In genomic region chr5:43066799-43067741, GRCh38 we compare ENCODE assay signal across 8 cellular contexts. TPM values are rescaled to one million over a fixed set of nuclear protein-coding genes. Genes with fewer than 3 reads are reported as not detected.
DNase-seq lines count a peak whose midpoint lies in the region; ATAC-seq and TF ChIP-seq lines count a peak whose summit lies in the region.

No MANE protein-coding gene starts in this region.

- no peak for TF ChIP-seq CTCF in BE2C (IDR thresholded peaks at IDR 0.05; ENCODE audit: low read depth, low read length)

- WGBS in ectodermal cell, 2 experiments = 3% methylated on average over 45 of the region's 45 CpGs

- H3K36me3 ChIP-seq in BE2C = peaks cover 6% of the 10 kb centered on the region
- H3K36me3 ChIP-seq in ectodermal cell (ENCODE audit: control insufficient read depth, insufficient read depth, low read length) = peaks cover 8% of the 10 kb centered on the region

- peak overlapping the region; percentile 91 for H3K4me3 ChIP-seq in BE2C (ENCODE audit: low read depth, low read length)
- peak overlapping the region; percentile 81 for H3K4me3 ChIP-seq in ectodermal cell (ENCODE audit: insufficient read depth, low read depth, low read length)

- H3K27me3 Mint-ChIP-seq in activated CD4-positive, alpha-beta memory T cell treated with anti-CD3 and anti-CD28 coated beads for 36 hours = no peaks in the 10 kb centered on the region

- POLR2A ChIA-PET in activated CD4-positive, alpha-beta memory T cell treated with anti-CD3 and anti-CD28 coated beads for 36 hours (lab: Charles Lee) = interaction anchor here (0.6 to 4.5 kb wide), 17 partner anchors 25 to 537 kb away, joined by 3 to 29 read pairs (median 5); partner anchors contain the start of genes HMGCS1, NNT and ZNF131

- no peaks in the 10 kb centered on the region for H3K9me3 Mint-ChIP-seq in activated CD4-positive, alpha-beta memory T cell treated with anti-CD3 and anti-CD28 coated beads for 36 hours

- peaks cover 37% of the 10 kb centered on the region for H3K4me1 Mint-ChIP-seq in activated CD4-positive, alpha-beta memory T cell treated with anti-CD3 and anti-CD28 coated beads for 36 hours (ENCODE audit: low read depth)

- CTCF ChIA-PET in activated CD4-positive, alpha-beta memory T cell treated with anti-CD3 and anti-CD28 coated beads for 36 hours (lab: Charles Lee) = interaction anchor here (1.0 to 4.7 kb wide), 11 partner anchors 25 to 323 kb away, joined by 3 to 20 read pairs (median 5); no protein-coding TSS in a partner anchor

- no peaks in the 10 kb centered on the region for H3K9me3 ChIP-seq in BE2C
- no peaks in the 10 kb centered on the region for H3K9me3 ChIP-seq in ectodermal cell (ENCODE audit: control insufficient read depth, low read length)

- H3K27ac Mint-ChIP-seq in activated CD4-positive, alpha-beta memory T cell treated with anti-CD3 and anti-CD28 coated beads for 36 hours = peak overlapping the region; percentile 99

- intact Hi-C loops in activated CD4-positive, alpha-beta memory T cell treated with anti-CD3 and anti-CD28 coated beads for 36 hours (cut with micrococcal nuclease) = loop anchor here (1.0 to 10.0 kb wide), 8 partner anchors 38 to 535 kb away; partner anchors contain the start of genes C5orf34, CCDC152, HMGCS1 and NNT

- peak overlapping the region; percentile 88 for H3K27ac ChIP-seq in ectodermal cell (ENCODE audit: insufficient read depth, low read depth, low read length, poor library complexity, severe bottlenecking)

- H3K36me3 Mint-ChIP-seq in activated CD4-positive, alpha-beta memory T cell treated with anti-CD3 and anti-CD28 coated beads for 36 hours = peaks cover 28% of the 10 kb centered on the region

- H3K4me3 Mint-ChIP-seq in activated CD4-positive, alpha-beta memory T cell treated with anti-CD3 and anti-CD28 coated beads for 36 hours = peak overlapping the region; percentile 96

- H3K27me3 ChIP-seq in BE2C = no peaks in the 10 kb centered on the region
- H3K27me3 ChIP-seq in ectodermal cell (ENCODE audit: control insufficient read depth, insufficient read depth, low read length, poor library complexity, severe bottlenecking) = no peaks in the 10 kb centered on the region

- DNase-seq in BE2C (peak; percentile 83), NCI-H748 treated with DMSO at 0.1 percent for 48 hours (lab: John Stamatoyannopoulos, UW) (peak; percentile 96), lung microvascular endothelial cell (ENCODE audit: low read depth in 2 of 2) (peak; percentile 92 to 94)
- peak; percentile 92 for DNase-seq in activated CD4-positive, alpha-beta memory T cell treated with anti-CD3 and anti-CD28 coated beads for 36 hours
- DNase-seq in stimulated activated CD4-positive, alpha-beta T cell treated with anti-CD3 and anti-CD28 coated beads, TNF-alpha, amount 100 ng/mL, for 4 hours (ENCODE audit: low read depth in 3 of 3) = peak; percentile 78 to 81 (median 81)

- no peaks in the 10 kb centered on the region; the same call in 1 of the 2 replicates for H3K4me1 ChIP-seq in BE2C
- H3K4me1 ChIP-seq in ectodermal cell (ENCODE audit: control insufficient read depth, insufficient read depth, low read length) = no peaks in the 10 kb centered on the region

- ATAC-seq in GM19324 (IDR thresholded peaks at IDR 0.05; ENCODE audit: low FRiP score, unreplicated experiment) (peak; percentile 46), HG03558 (IDR thresholded peaks at IDR 0.05; ENCODE audit: extremely low read depth, unreplicated experiment) (peak; percentile 27)

RNA-seq across cellular contexts. Expression of gene ANXA2R, which starts 27.0 kb away (rescaled TPM):
- 7.1 TPM for polyA plus RNA-seq in BE2C (2012; ENCODE audit: insufficient read depth, insufficient read length, low read depth)
- 1 to 10 TPM; 2.8 to 3.8 TPM for total RNA-seq in activated CD4-positive, alpha-beta memory T cell treated with anti-CD3 and anti-CD28 coated beads for 36 hours
- not detected for polyA plus RNA-seq in ectodermal cell (2013, experiment 1 of 4)
- polyA plus RNA-seq in ectodermal cell (2013, experiment 2 of 4) = 0.30 TPM
- not detected for polyA plus RNA-seq in ectodermal cell (2013, experiment 3 of 4)
- 0.49 TPM for polyA plus RNA-seq in ectodermal cell (2013, experiment 4 of 4)
- 6.5 and 7.2 TPM in 2 replicates for total RNA-seq in lung microvascular endothelial cell

RNA-seq across cellular contexts. Expression of gene ZNF131, which starts 53.6 kb away (rescaled TPM):
- polyA plus RNA-seq in BE2C (2012; ENCODE audit: insufficient read depth, insufficient read length, low read depth) = 49.6 TPM
- total RNA-seq in activated CD4-positive, alpha-beta memory T cell treated with anti-CD3 and anti-CD28 coated beads for 36 hours = 10 to 100 TPM; 27.3 to 27.8 TPM
- 50.9 TPM for polyA plus RNA-seq in ectodermal cell (2013, experiment 1 of 4)
- 59.6 TPM for polyA plus RNA-seq in ectodermal cell (2013, experiment 2 of 4)
- polyA plus RNA-seq in ectodermal cell (2013, experiment 3 of 4) = 48.2 TPM
- polyA plus RNA-seq in ectodermal cell (2013, experiment 4 of 4) = 54.1 TPM
- total RNA-seq in lung microvascular endothelial cell = 14.2 and 23.6 TPM in 2 replicates

Comparison
In these comparisons a context has a peak if more than half of its experiments do, and no peak if none do; other contexts are left out.
1. Peak in every context shown above with its lines: DNase-seq, ATAC-seq, H3K4me3 ChIP-seq and H3K27ac ChIP-seq.